8 cellular contexts compared by ENCODE assay signal in genomic region chr17:37490022-37490587, GRCh38. TPM values are rescaled to one million over a fixed set of nuclear protein-coding genes. Genes with fewer than 3 reads are reported as not detected.
DNase-seq lines count a peak whose midpoint lies in the region; ATAC-seq and TF ChIP-seq lines count a peak whose summit lies in the region.

No MANE protein-coding gene starts in this region.

- TF ChIP-seq CTCF in 22Rv1 (IDR thresholded peaks at IDR 0.05): peak; percentile 55
- peak; percentile 39; the same call in 1 of the 2 replicates for TF ChIP-seq CTCF in GM12875 (IDR thresholded peaks at IDR 0.05; ENCODE audit: borderline replicate concordance, insufficient read depth, low read depth, low read length)
- no peak for TF ChIP-seq CTCF in mucosa of descending colon (IDR thresholded peaks at IDR 0.05)

- H3K4me3 ChIP-seq in GM12875 (ENCODE audit: low read depth, low read length) (peak overlapping the region; percentile 77), endocrine pancreas (ENCODE audit: control insufficient read depth, insufficient read depth, low read length) (peak overlapping the region; percentile 67), mucosa of descending colon (peak overlapping the region; percentile 27)

- intact Hi-C loops in mucosa of descending colon (cut with DNase I, micrococcal nuclease): no loop called here

- H3K36me3 ChIP-seq in endocrine pancreas (ENCODE audit: control insufficient read depth, insufficient read depth, low read length): no peaks in the 10 kb centered on the region
- no peaks in the 10 kb centered on the region for H3K36me3 ChIP-seq in mucosa of descending colon (ENCODE audit: low read depth)

- H3K27ac ChIP-seq in 22Rv1: peak overlapping the region; percentile 94

- ATAC-seq in HG02885 (IDR thresholded peaks at IDR 0.05; ENCODE audit: poor library complexity, unreplicated experiment) (peak; percentile 56), mucosa of descending colon (peak; percentile 52)

- H3K9me3 ChIP-seq in endocrine pancreas (ENCODE audit: control insufficient read depth, low read length) (no peaks in the 10 kb centered on the region), mucosa of descending colon (no peaks in the 10 kb centered on the region)

- peak overlapping the region; percentile 68 for H3K9ac ChIP-seq in endocrine pancreas (ENCODE audit: control insufficient read depth, insufficient read depth, low read length)

- H3K4me1 ChIP-seq in endocrine pancreas (ENCODE audit: control insufficient read depth, insufficient read depth, low read length): peaks cover 5% of the 10 kb centered on the region
- peaks cover 3% of the 10 kb centered on the region for H3K4me1 ChIP-seq in mucosa of descending colon (ENCODE audit: low read depth)

- H3K27me3 ChIP-seq in endocrine pancreas (ENCODE audit: control insufficient read depth, insufficient read depth, low read length): no peaks in the 10 kb centered on the region

- DNase-seq in NCI-H460 (ENCODE audit: extremely low read depth, low read depth) (peak; percentile 36), mucosa of descending colon (peak; percentile 53 to 75 (median 71))
- DNase-seq in activated CD8-positive, alpha-beta memory T cell treated with anti-CD3 and anti-CD28 coated beads for 24 hours: peak; percentile 87
- peak; percentile 28 to 50 for DNase-seq in stimulated activated CD8-positive, alpha-beta memory T cell treated with anti-CD3 and anti-CD28 coated beads, Interleukin-4, amount 100 ng/mL, for 1 hour (ENCODE audit: low read depth in 2 of 2, low spot score in 1 of 2)

RNA-seq across cellular contexts. Expression of gene DUSP14, which starts 0.4 kb away (rescaled TPM):
- total RNA-seq in NCI-H460 (2014; rRNA removed; shearing (Covaris generic)): 30.2 and 32.4 TPM in 2 replicates
- polyA plus RNA-seq in NCI-H460 (2014; cell fraction: nucleus; rRNA removed): 31.5 and 32.1 TPM in 2 replicates
- 1 to 10 TPM in 2 of 3 donors, under 1 TPM in 1; 0.81 to 8.2 (median 1.8) TPM for total RNA-seq in mucosa of descending colon

Comparison
In these comparisons a context has a peak if more than half of its experiments do, and no peak if none do; other contexts are left out.
1. Peak in every context shown above with its lines: DNase-seq, ATAC-seq, H3K4me3 ChIP-seq and H3K27ac ChIP-seq.
2. H3K4me3 ChIP-seq: peak in every context shown above with its lines; median percentile 77 in GM12875; 67 in endocrine pancreas; 27 in mucosa of descending colon.
3. DNase-seq: peak in every context shown above with its lines; median percentile 87 in activated CD8-positive, alpha-beta memory T cell treated with anti-CD3 and anti-CD28 coated beads for 24 hours; 71 in mucosa of descending colon; 39 in stimulated activated CD8-positive, alpha-beta memory T cell treated with anti-CD3 and anti-CD28 coated beads, Interleukin-4, amount 100 ng/mL, for 1 hour; 36 in NCI-H460.